In the genomic region with DNA sequence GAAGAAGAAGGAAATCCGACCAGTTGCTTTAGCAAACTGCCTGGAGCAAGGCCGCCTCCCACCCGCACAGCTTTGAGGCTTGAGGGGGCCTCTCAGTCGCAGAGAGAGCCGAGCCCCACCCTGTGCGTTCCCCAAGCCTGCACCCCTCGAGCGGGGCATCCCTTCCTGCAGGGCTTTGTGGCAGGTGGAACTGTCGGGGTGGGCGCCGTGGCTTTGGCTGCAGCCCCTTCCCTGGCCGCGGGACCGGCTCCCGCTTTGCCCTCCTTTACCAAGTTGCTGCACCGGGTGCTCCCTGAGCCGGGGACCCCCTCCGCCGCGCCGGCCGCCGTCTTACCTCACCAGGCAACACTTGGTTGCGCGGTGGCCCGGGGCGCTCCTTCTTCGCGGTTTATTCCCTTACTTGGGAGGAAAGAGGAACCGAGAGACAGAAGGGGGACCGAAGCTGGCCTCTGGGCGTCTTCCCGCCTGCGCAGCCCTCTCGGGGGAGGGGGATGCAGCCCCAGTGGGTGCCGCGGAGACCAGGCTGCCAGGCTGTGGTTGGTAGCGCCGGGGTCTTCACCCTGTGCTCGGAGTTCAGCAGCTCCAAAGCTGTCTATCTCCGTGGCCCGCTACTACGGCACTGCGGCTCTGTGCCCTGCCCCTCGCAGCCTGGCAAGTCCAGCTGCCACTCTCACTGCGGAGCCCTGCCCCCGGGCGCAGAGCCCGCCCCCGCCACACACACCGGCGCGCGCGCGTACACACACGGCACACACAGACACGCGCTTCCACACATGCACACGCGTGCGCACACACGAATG, we compare ENCODE assay signal across 8 cellular contexts. TPM values are rescaled to one million over a fixed set of nuclear protein-coding genes. Genes with fewer than 3 reads are reported as not detected.
DNase-seq lines count a peak whose midpoint lies in the region; ATAC-seq, FAIRE-seq and TF ChIP-seq lines count a peak whose summit lies in the region.

A gene (minus strand): TSS at position 623 of the 797 bp plus-strand sequence. CDS start 41,775 bp downstream, outside the sequence.

- peak within 1 kb of the TSS; percentile 51 to 89 (median 67) for H3K4me3 ChIP-seq in heart left ventricle
- H3K4me3 ChIP-seq in pancreas, result peak within 1 kb of the TSS; percentile 14 to 54 (median 39)

- H3K4me1 ChIP-seq in heart left ventricle (peaks cover 0 to 36% (median 26%) of the 10 kb centered on the region in 12 donors), pancreas (peaks cover 0 to 7% (median 3%) of the 10 kb centered on the region in 3 donors)

- ATAC-seq in heart left ventricle (peak; percentile 63 to 85 (median 82)), pancreas (peak; percentile 92 to 97 (median 94))

- no peak for TF ChIP-seq CTCF in heart left ventricle (IDR thresholded peaks at IDR 0.05)
- no peak for TF ChIP-seq CTCF in pancreas (IDR thresholded peaks at IDR 0.05)

- H3K9me3 ChIP-seq in heart left ventricle, result no peaks in the 10 kb centered on the region
- no peaks in the 10 kb centered on the region for H3K9me3 ChIP-seq in pancreas

- FAIRE-seq in pancreas (lab: Jason Lieb, UNC), result no peak

- intact Hi-C loops in heart left ventricle (cut with DNase I), result loop anchor here in 4 of 10 donors (2.0 to 10.0 kb wide), 5 partner anchors 45 to 83 kb away; no protein-coding TSS in a partner anchor
- intact Hi-C loops in pancreas (cut with DNase I), result no loop called here

- H3K27me3 ChIP-seq in heart left ventricle, result peaks cover 0 to 40% (median 4%) of the 10 kb centered on the region in 9 donors
- no peaks in the 10 kb centered on the region for H3K27me3 ChIP-seq in pancreas

- no peaks in the 10 kb centered on the region for H3K36me3 ChIP-seq in heart left ventricle
- H3K36me3 ChIP-seq in pancreas, result no peaks in the 10 kb centered on the region

- DNase-seq in NCI-H2107 (lab: John Stamatoyannopoulos, UW) (peak; percentile 69), NCI-H2107 treated with DMSO at 0.1 percent for 48 hours (lab: John Stamatoyannopoulos, UW; ENCODE audit: unreplicated experiment) (no peak), H4 (ENCODE audit: low spot score) (peak; percentile 25), NCI-H128 (lab: John Stamatoyannopoulos, UW; ENCODE audit: unreplicated experiment) (peak; percentile 29), heart left ventricle (peak; percentile 68 to 81 (median 76)), pancreas (peak; percentile 36 to 81 (median 54)), glomerular visceral epithelial cell (ENCODE audit: extremely low spot score) (no peak)
- peak; percentile 47 to 54 for DNase-seq in activated T-cell treated with anti-CD3 and anti-CD28 coated beads, Interleukin-2, amount 50 U/mL, for 48 hours

- 1 to 2% (median 1%) methylated on average over 46 to 63 of the region's 63 CpGs for WGBS in heart left ventricle, 4 donors
- 0 to 1% methylated on average over 57 to 63 of the region's 63 CpGs for WGBS in pancreas, 2 donors

- TF ChIP-seq POLR2A in heart left ventricle (IDR thresholded peaks at IDR 0.05), result peak; percentile 47 to 73

- H3K27ac ChIP-seq in heart left ventricle, result peak within 1 kb of the TSS; percentile 19 to 94 (median 78)
- no peak within 1 kb of the TSS for H3K27ac ChIP-seq in pancreas

RNA-seq across cellular contexts. Expression of the gene that starts here (rescaled TPM):
- 18.4 and 26.1 TPM in 2 replicates for total RNA-seq in H4 (2014; rRNA removed; shearing (Covaris generic))
- total RNA-seq in heart left ventricle, result 10 to 100 TPM; 21.6 to 59.3 (median 35.9) TPM
- polyA plus RNA-seq in heart left ventricle, result 10 to 100 TPM in 1 of 2 donors, 1 to 10 TPM in 1; 9.0 to 18.4 TPM
- total RNA-seq in pancreas, result 1 to 10 TPM in 1 of 6 donors, under 1 TPM in 5; 0.16 to 2.0 (median 0.88) TPM
- 1 to 10 TPM in 1 of 2 donors, under 1 TPM in 1; 0.65 to 1.6 TPM for polyA plus RNA-seq in pancreas

Comparison
In these comparisons a context has a peak if more than half of its experiments do, and no peak if none do; other contexts are left out.
1. DNase-seq: peak in NCI-H2107 (single experiment), H4 (single experiment), NCI-H128 (single experiment), activated T-cell treated with anti-CD3 and anti-CD28 coated beads, Interleukin-2, amount 50 U/mL, for 48 hours (2 of 2), heart left ventricle (5 of 5) and pancreas (6 of 6); none in NCI-H2107 treated with DMSO at 0.1 percent for 48 hours (single experiment) and glomerular visceral epithelial cell (single experiment).
2. H3K27ac ChIP-seq: peak in heart left ventricle (12 of 12); none in pancreas (0 of 4).